ENCODE assay signal across 9 cellular contexts in the genomic region with DNA sequence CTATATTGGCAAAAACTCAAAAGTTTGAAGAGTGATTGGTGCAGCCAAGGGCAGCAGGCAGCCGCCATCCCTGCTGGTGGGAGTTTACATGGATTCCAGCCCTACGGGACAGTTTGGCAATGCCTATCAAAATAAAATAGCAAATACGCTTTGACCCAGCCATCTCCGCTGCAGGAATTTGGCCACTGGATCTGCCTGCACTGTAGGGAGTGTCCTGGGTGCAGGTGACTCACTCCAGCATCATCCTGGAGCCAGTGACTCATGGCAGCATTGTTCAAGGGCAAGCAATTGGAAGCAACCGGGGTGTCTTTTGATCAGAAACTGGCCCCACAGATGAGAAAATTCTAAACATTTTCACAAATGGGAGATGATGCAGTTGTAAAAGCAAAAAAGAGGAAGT. TPM values are rescaled to one million over a fixed set of nuclear protein-coding genes. Genes with fewer than 3 reads are reported as not detected.
A peak's percentile ranks its signal among the peaks of the same experiment; 100 is the strongest.
DNase-seq lines count a peak whose midpoint lies in the region; ATAC-seq, FAIRE-seq and TF ChIP-seq lines count a peak whose summit lies in the region.
"Had no signal": no experiment of that assay in that cellular context is flagged by ENCODE, and none has a peak within 500 bp of the region (broad histone marks: within the 10 kb centered on the region; RNA-seq: fewer than 3 reads in every experiment).

No MANE protein-coding gene starts in this region.

- H3K23me2 ChIP-seq in H9 (ENCODE audit: insufficient read length, low read depth, low read length, poor library complexity, severe bottlenecking), result no peaks in the 10 kb centered on the region

- no peak overlapping the region for H4K5ac ChIP-seq in H9 (ENCODE audit: insufficient read length, low read depth, low read length)

- no peak overlapping the region for H2BK120ac ChIP-seq in H9 (ENCODE audit: low read depth, low read length, poor library complexity, severe bottlenecking)

- H3K79me2 ChIP-seq in H9 (ENCODE audit: insufficient read depth, low read length), result no peaks in the 10 kb centered on the region

- H3K27me3 ChIP-seq in bronchial epithelial cell (ENCODE audit: control insufficient read depth, insufficient read depth, low read length) (no peaks in the 10 kb centered on the region), H9 (ENCODE audit: insufficient read depth, low read length) (no peaks in the 10 kb centered on the region)

- no peak overlapping the region for H2BK15ac ChIP-seq in H9 (ENCODE audit: low read depth, low read length)

- no peak overlapping the region for H2BK20ac ChIP-seq in H9 (ENCODE audit: low read depth, low read length, poor library complexity, severe bottlenecking)

- H3K4me3 ChIP-seq in bronchial epithelial cell (ENCODE audit: low read depth, low read length), result no peak overlapping the region

- H3K79me1 ChIP-seq in H9 (ENCODE audit: insufficient read depth, low read depth, low read length, poor library complexity, severe bottlenecking), result no peaks in the 10 kb centered on the region

- no peak overlapping the region for H2AK5ac ChIP-seq in H9 (ENCODE audit: insufficient read length, low read length)

- no CpG with 5 or more reads among the region's 5 CpGs for WGBS in H9 (ENCODE audit: extremely low coverage, insufficient read length, low lambda C conversion rate)

- H3K4me1 Mint-ChIP-seq in mesothelial cell of epicardium (peaks cover 17% of the 10 kb centered on the region), H9 (peaks cover 14 to 15% of the 10 kb centered on the region in 2 experiments)
- H3K4me1 Mint-ChIP-seq in activated T-cell treated with anti-CD3 and anti-CD28 coated beads, Interleukin-2, amount 50 U/mL, for 72 hours (ENCODE audit: low read depth), result no peaks in the 10 kb centered on the region

- no peak overlapping the region for H2AFZ ChIP-seq in H9 (ENCODE audit: low read length)

- H2BK5ac ChIP-seq in H9 (ENCODE audit: insufficient read length, low read length), result no peak overlapping the region

- H3K27me3 Mint-ChIP-seq in mesothelial cell of epicardium (ENCODE audit: low read depth) (peaks cover 6% of the 10 kb centered on the region), H9 (ENCODE audit: low read depth) (no peaks in the 10 kb centered on the region; the same call in 1 of the 2 replicates)
- peaks cover 36% of the 10 kb centered on the region for H3K27me3 Mint-ChIP-seq in activated T-cell treated with anti-CD3 and anti-CD28 coated beads, Interleukin-2, amount 50 U/mL, for 72 hours (ENCODE audit: low read depth)

- no peak overlapping the region for H4K91ac ChIP-seq in H9 (ENCODE audit: insufficient read length, low read depth, low read length)

- no peaks in the 10 kb centered on the region for H4K20me1 ChIP-seq in H9 (ENCODE audit: control insufficient read depth, insufficient read depth, insufficient read length)

- H3K4me1 ChIP-seq in H9 (ENCODE audit: insufficient read depth, low read length), result peaks cover under 1% of the 10 kb centered on the region; the same call in 1 of the 2 replicates

- no peak overlapping the region for H4K8ac ChIP-seq in H9 (replicated peaks; ENCODE audit: insufficient read length, low read depth, low read length)

- no peak overlapping the region for H3K14ac ChIP-seq in H9 (ENCODE audit: insufficient read depth, low read length)

- TF ChIP-seq CTCF in bronchial epithelial cell (IDR thresholded peaks at IDR 0.05; ENCODE audit: insufficient read depth, low read length, severe bottlenecking) (no peak), mesothelial cell of epicardium (IDR thresholded peaks at IDR 0.05; ENCODE audit: unreplicated experiment) (no peak), H9 (conservative IDR thresholded peaks at IDR 0.05) (no peak)

- no peak for ATAC-seq in GM18907 (IDR thresholded peaks at IDR 0.05; ENCODE audit: unreplicated experiment)
- ATAC-seq in activated T-cell treated with anti-CD3 and anti-CD28 coated beads, Interleukin-2, amount 50 U/mL, for 72 hours (replicated peaks in 1 of 2), result no peak

- no peaks in the 10 kb centered on the region for H3K36me3 ChIP-seq in bronchial epithelial cell (ENCODE audit: control insufficient read depth, insufficient read depth, low read length)

- no peak overlapping the region for H3K4me3 Mint-ChIP-seq in mesothelial cell of epicardium
- no peak overlapping the region for H3K4me3 Mint-ChIP-seq in activated T-cell treated with anti-CD3 and anti-CD28 coated beads, Interleukin-2, amount 50 U/mL, for 72 hours
- no peak overlapping the region for H3K4me3 Mint-ChIP-seq in H9

- H3T11ph ChIP-seq in H9 (ENCODE audit: low read length), result no peak overlapping the region

- no peaks in the 10 kb centered on the region for H3K36me3 Mint-ChIP-seq in mesothelial cell of epicardium
- peaks cover 3 to 4% of the 10 kb centered on the region in 2 donors for H3K36me3 Mint-ChIP-seq in activated T-cell treated with anti-CD3 and anti-CD28 coated beads, Interleukin-2, amount 50 U/mL, for 72 hours (ENCODE audit: insufficient read depth in 2 of 2)
- H3K36me3 Mint-ChIP-seq in H9 (ENCODE audit: insufficient read depth in 1 of 3, low read depth in 3 of 3), result peaks cover 0 to 8% (median 5%) of the 10 kb centered on the region in 3 experiments; a peak in 5 of 7 replicates

- FAIRE-seq in bronchial epithelial cell (lab: Jason Lieb, UNC), result peak; percentile 83
- FAIRE-seq: islet of Langerhans had no signal

- no peaks in the 10 kb centered on the region for H3K9me3 ChIP-seq in H9 (ENCODE audit: control insufficient read depth, low read depth, low read length)

- H3K56ac ChIP-seq in H9 (ENCODE audit: insufficient read length, low read depth, low read length), result no peak overlapping the region

- DNase-seq in AG20443 (ENCODE audit: low spot score), result peak; percentile 96
- DNase-seq in HuH-7.5 (ENCODE audit: low spot score), result peak; percentile 57
- peak; percentile 98 for DNase-seq in bronchial epithelial cell (ENCODE audit: low read depth)
- no peak for DNase-seq in mesothelial cell of epicardium (ENCODE audit: low spot score in 2 of 2, unreplicated experiment in 2 of 2)
- no peak for DNase-seq in activated T-cell treated with anti-CD3 and anti-CD28 coated beads, Interleukin-2, amount 50 U/mL, for 72 hours
- DNase-seq in NCI-H1436 (lab: John Stamatoyannopoulos, UW), result no peak
- DNase-seq in H9, result no peak

- H3K27ac Mint-ChIP-seq in mesothelial cell of epicardium, result peak overlapping the region; percentile 71
- H3K27ac Mint-ChIP-seq in activated T-cell treated with anti-CD3 and anti-CD28 coated beads, Interleukin-2, amount 50 U/mL, for 72 hours, result no peak overlapping the region
- H3K27ac Mint-ChIP-seq in H9, result no peak overlapping the region

- H3K9me3 Mint-ChIP-seq in mesothelial cell of epicardium (peaks cover 18% of the 10 kb centered on the region), H9 (peaks cover 7 to 8% of the 10 kb centered on the region in 2 experiments)
- H3K9me3 Mint-ChIP-seq in activated T-cell treated with anti-CD3 and anti-CD28 coated beads, Interleukin-2, amount 50 U/mL, for 72 hours, result peaks cover 2 to 6% of the 10 kb centered on the region in 2 donors

- no peak overlapping the region for H3K18ac ChIP-seq in H9 (ENCODE audit: insufficient read length, low read depth, low read length)

- H3K4me2 ChIP-seq in H9 (ENCODE audit: insufficient read depth, insufficient read length, low read length), result no peak overlapping the region

- H3K27ac ChIP-seq in H9 (ENCODE audit: insufficient read length, low read depth, low read length), result no peak overlapping the region

- no peak overlapping the region for H3K9ac ChIP-seq in H9 (ENCODE audit: extremely low read depth, insufficient read length, low read length)

- no peak overlapping the region for H2BK12ac ChIP-seq in H9 (ENCODE audit: insufficient read length, low read depth, low read length)

- H3K4ac ChIP-seq in H9 (ENCODE audit: low read depth, low read length), result no peak overlapping the region

- H3K23ac ChIP-seq in H9 (ENCODE audit: insufficient read length, low read depth, low read length), result no peak overlapping the region

RNA-seq across cellular contexts. Expression of a gene that starts 24.6 kb away (rescaled TPM):
- total RNA-seq in bronchial epithelial cell (0.53 and 6.1 TPM in 2 replicates), mesothelial cell of epicardium (0.51 to 1.3 TPM (median 1.3 TPM) in 3 replicates), H9 (2021) (1.9 and 2.2 TPM in 2 replicates)
- 1 to 10 TPM in 1 of 2 donors, under 1 TPM in 1; 0.55 to 2.3 TPM for total RNA-seq in activated T-cell treated with anti-CD3 and anti-CD28 coated beads, Interleukin-2, amount 50 U/mL, for 72 hours

RNA-seq across cellular contexts. Expression of a gene that starts 44.0 kb away (rescaled TPM):
- total RNA-seq in bronchial epithelial cell (not detected in 2 replicates), mesothelial cell of epicardium (not detected in 3 replicates), H9 (2021) (not detected in 2 replicates)
- not detected for total RNA-seq in activated T-cell treated with anti-CD3 and anti-CD28 coated beads, Interleukin-2, amount 50 U/mL, for 72 hours

Comparison
In these comparisons a context has a peak if more than half of its experiments do, and no peak if none do; other contexts are left out.
1. DNase-seq: peak in AG20443 (single experiment), HuH-7.5 (single experiment) and bronchial epithelial cell (single experiment); none in mesothelial cell of epicardium (0 of 2), activated T-cell treated with anti-CD3 and anti-CD28 coated beads, Interleukin-2, amount 50 U/mL, for 72 hours (0 of 2), NCI-H1436 (single experiment) and H9 (single experiment).